In genomic region chr6:123430966-123431365, GRCh38 we compare ENCODE assay signal across 24 cellular contexts.
"Had no signal": no experiment of that assay in that cellular context is flagged by ENCODE, and none has a peak within 500 bp of the region (broad histone marks: within the 10 kb centered on the region; RNA-seq: fewer than 3 reads in every experiment).

No MANE protein-coding gene starts in this region.

- H3K27ac Mint-ChIP-seq: activated CD8-positive, alpha-beta T cell treated with anti-CD3 and anti-CD28 coated beads, Interleukin-2, amount 10 ng/mL, durations not matched to agents 7 days and 5 days; T-helper 17 cell; WTC11 had no signal

- ATAC-seq: activated CD8-positive, alpha-beta T cell treated with anti-CD3 and anti-CD28 coated beads, Interleukin-2, amount 10 ng/mL, durations not matched to agents 7 days and 5 days; body of pancreas; T-helper 17 cell; WTC11 had no signal

- H3K27me3 ChIP-seq: body of pancreas had no signal

- H3K4me3 Mint-ChIP-seq: activated CD8-positive, alpha-beta T cell treated with anti-CD3 and anti-CD28 coated beads, Interleukin-2, amount 10 ng/mL, durations not matched to agents 7 days and 5 days; central memory CD8-positive, alpha-beta T cell; T-helper 17 cell; WTC11 had no signal

- FAIRE-seq: bronchial epithelial cell had no signal

- H3K27ac ChIP-seq: body of pancreas had no signal

- H3K9me3 Mint-ChIP-seq: WTC11 had no signal

- H3K4me1 Mint-ChIP-seq: central memory CD8-positive, alpha-beta T cell; T-helper 17 cell; WTC11 had no signal

- H3K4me3 ChIP-seq: body of pancreas had no signal

- H3K4me1 ChIP-seq: body of pancreas had no signal

- H3K9me3 ChIP-seq: body of pancreas had no signal

- DNase-seq: activated CD4-positive, alpha-beta T cell treated with anti-CD3 and anti-CD28 coated beads for 48 hours; activated CD4-positive, alpha-beta T cell treated with anti-CD3 and anti-CD28 coated beads, Interleukin-2, amount 50 U/mL, for 4 hours; activated CD4-positive, CD25-positive, alpha-beta regulatory T cell treated with anti-CD3 and anti-CD28 coated beads, Interleukin-2, amount 50 U/mL, for 72 hours; activated CD8-positive, alpha-beta memory T cell treated with anti-CD3 and anti-CD28 coated beads, Interleukin-2, amount 50 U/mL, for 48 hours; activated CD8-positive, alpha-beta T cell treated with anti-CD3 and anti-CD28 coated beads, Interleukin-2, amount 10 ng/mL, durations not matched to agents 7 days and 5 days; activated naive CD4-positive, alpha-beta T cell treated with anti-CD3 and anti-CD28 coated beads, Interleukin-2, amount 50 U/mL, for 16 hours; activated T-cell treated with anti-CD3 and anti-CD28 coated beads, Interleukin-2, amount 50 U/mL, for 1 hour; aorta; body of pancreas; Kasumi-1; KBM-7; NCI-H146; NCI-H187 treated with DMSO at 0.1 percent for 48 hours; NCI-H2081 treated with DMSO at 0.1 percent for 48 hours; NCI-H2171 treated with DMSO at 0.1 percent for 48 hours; NCI-H226; NCI-H526; NCI-H82; SIG-M5; T-helper 17 cell; T-helper 9 cell had no signal

- H3K36me3 Mint-ChIP-seq: WTC11 had no signal

- H3K27me3 Mint-ChIP-seq: central memory CD8-positive, alpha-beta T cell; T-helper 17 cell had no signal
